In the genomic region with DNA sequence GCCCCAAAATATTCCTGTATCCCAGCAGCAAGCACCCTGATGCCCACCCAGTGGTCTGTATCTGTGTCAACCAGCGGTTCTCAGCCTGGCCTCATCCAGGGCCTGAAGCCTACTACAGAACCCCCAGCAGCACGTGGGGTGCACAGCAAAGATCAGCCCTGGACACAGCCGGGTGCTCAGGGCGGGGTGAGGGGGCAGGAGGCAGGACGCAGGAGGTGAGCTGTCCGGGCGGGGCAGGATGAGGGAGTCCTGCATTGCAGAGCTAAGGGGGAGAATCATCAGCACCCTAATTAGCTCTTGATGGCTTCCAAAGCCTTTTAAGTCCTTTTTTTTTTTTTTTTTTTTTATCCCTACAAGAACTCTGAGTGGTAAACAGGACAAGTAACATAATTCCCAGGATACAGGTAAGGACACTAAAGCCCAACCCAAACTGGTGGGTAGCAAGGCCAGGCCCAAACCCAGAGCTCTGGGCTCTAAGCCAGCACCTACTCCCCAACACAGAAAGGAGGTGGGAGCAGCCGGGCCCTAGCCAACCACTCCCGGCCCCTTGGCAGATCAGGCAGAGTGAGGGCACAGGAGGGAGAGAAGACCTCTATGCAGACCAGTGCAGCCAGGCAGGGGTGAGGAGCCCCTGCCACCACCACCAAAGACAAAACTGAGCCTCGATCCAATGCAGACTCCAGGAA, we compare ENCODE assay signal across 10 cellular contexts.
"Had no signal": no experiment of that assay in that cellular context is flagged by ENCODE, and none has a peak within 500 bp of the region (broad histone marks: within the 10 kb centered on the region; RNA-seq: fewer than 3 reads in every experiment).

No MANE protein-coding gene starts in this region.

- DNase-seq: activated CD4-positive, alpha-beta memory T cell treated with anti-CD3 and anti-CD28 coated beads, Interleukin-2, amount 10 ng/mL, durations not matched to agents 7 days and 5 days; activated naive CD8-positive, alpha-beta T cell treated with anti-CD3 and anti-CD28 coated beads, Interleukin-2, amount 10 ng/mL, durations not matched to agents 7 days and 5 days; activated T-cell treated with anti-CD3 and anti-CD28 coated beads, Interleukin-2, amount 50 U/mL, for 72 hours; gastrocnemius medialis; midbrain; right cardiac atrium; T-helper 9 cell; transverse colon had no signal

- H3K27me3 ChIP-seq: gastrocnemius medialis, neutrophil had no signal

- H3K4me1 ChIP-seq: gastrocnemius medialis, transverse colon had no signal

- H3K27ac ChIP-seq: gastrocnemius medialis, neutrophil, transverse colon had no signal

- H3K4me3 ChIP-seq: gastrocnemius medialis, smooth muscle cell, transverse colon had no signal

- H3K4me2 ChIP-seq: smooth muscle cell had no signal

- H3K36me3 ChIP-seq: gastrocnemius medialis, neutrophil, transverse colon had no signal

- H3K9me3 ChIP-seq: gastrocnemius medialis, neutrophil, transverse colon had no signal
